Comparison of ENCODE assay signal across 8 cellular contexts in the genomic region with DNA sequence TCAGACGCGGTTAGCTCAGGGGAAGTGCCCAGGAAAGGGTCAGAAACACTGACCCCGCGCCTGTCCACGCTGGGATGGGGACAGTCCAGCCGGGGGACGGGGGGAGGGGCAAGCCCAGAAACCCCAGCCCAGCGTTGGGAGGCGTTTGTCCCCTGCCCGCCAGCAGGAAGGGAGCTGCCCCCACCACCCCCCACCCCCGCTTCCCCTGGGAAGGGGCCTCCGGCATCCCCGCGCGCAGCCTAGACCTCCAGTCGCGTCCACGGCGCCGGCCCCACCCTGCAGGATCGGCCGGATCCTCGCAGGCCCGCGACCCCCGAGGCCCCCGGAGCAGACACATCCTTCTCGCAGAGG. TPM values are rescaled to one million over a fixed set of nuclear protein-coding genes. Genes with fewer than 3 reads are reported as not detected.
DNase-seq lines count a peak whose midpoint lies in the region; ATAC-seq, FAIRE-seq and TF ChIP-seq lines count a peak whose summit lies in the region.

No MANE protein-coding gene starts in this region.

- no peak for TF ChIP-seq CTCF in kidney (IDR thresholded peaks at IDR 0.05; ENCODE audit: borderline replicate concordance, extremely low read depth, insufficient read depth)

- no peak for FAIRE-seq in kidney (lab: Jason Lieb, UNC)

- no peak for DNase-seq in activated CD8-positive, alpha-beta memory T cell treated with anti-CD3 and anti-CD28 coated beads, Interleukin-2, amount 10 ng/mL, durations not matched to agents 7 days and 5 days
- no peak for DNase-seq in activated CD8-positive, alpha-beta memory T cell treated with anti-CD3 and anti-CD28 coated beads, Interleukin-2, amount 50 U/mL, for 48 hours
- no peak for DNase-seq in activated naive CD8-positive, alpha-beta T cell treated with anti-CD3 and anti-CD28 coated beads, Interleukin-2, amount 10 ng/mL, durations not matched to agents 7 days and 5 days
- DNase-seq in kidney (no peak), cerebellum (ENCODE audit: low spot score) (no peak), NCI-H2107 treated with DMSO at 0.1 percent for 48 hours (lab: John Stamatoyannopoulos, UW; ENCODE audit: unreplicated experiment) (no peak)

- POLR2A ChIA-PET in activated naive CD8-positive, alpha-beta T cell treated with anti-CD3 and anti-CD28 coated beads, Interleukin-2, amount 10 ng/mL, durations not matched to agents 7 days and 5 days (lab: Charles Lee): interaction anchor here (1.0 to 2.6 kb wide), 7 partner anchors 8 to 68 kb away, joined by 3 to 29 read pairs (median 8); a partner anchor contains a TSS

- H3K9ac ChIP-seq in kidney (ENCODE audit: low read length in 2 of 2): peak overlapping the region in 1 of 2 donors; percentile 85

- H3K9me3 Mint-ChIP-seq in activated CD8-positive, alpha-beta memory T cell treated with anti-CD3 and anti-CD28 coated beads, Interleukin-2, amount 10 ng/mL, durations not matched to agents 7 days and 5 days (ENCODE audit: low read depth): no peaks in the 10 kb centered on the region
- no peaks in the 10 kb centered on the region for H3K9me3 Mint-ChIP-seq in activated naive CD8-positive, alpha-beta T cell treated with anti-CD3 and anti-CD28 coated beads, Interleukin-2, amount 10 ng/mL, durations not matched to agents 7 days and 5 days

- H3K4me1 Mint-ChIP-seq in activated CD8-positive, alpha-beta memory T cell treated with anti-CD3 and anti-CD28 coated beads, Interleukin-2, amount 10 ng/mL, durations not matched to agents 7 days and 5 days: peaks cover 18% of the 10 kb centered on the region
- peaks cover 15% of the 10 kb centered on the region for H3K4me1 Mint-ChIP-seq in activated naive CD8-positive, alpha-beta T cell treated with anti-CD3 and anti-CD28 coated beads, Interleukin-2, amount 10 ng/mL, durations not matched to agents 7 days and 5 days

- H3K4me1 ChIP-seq in kidney (ENCODE audit: control insufficient read depth in 1 of 2, insufficient read depth in 1 of 2, low read depth in 1 of 2, low read length in 2 of 2): peaks cover 15 to 17% of the 10 kb centered on the region in 2 donors
- H3K4me1 ChIP-seq in thymus (ENCODE audit: control insufficient read depth, insufficient read depth, low read length): peaks cover 14% of the 10 kb centered on the region

- H3K27ac ChIP-seq in kidney (ENCODE audit: low read depth in 2 of 2, low read length in 2 of 2): peak overlapping the region in 1 of 2 donors; percentile 43
- H3K27ac ChIP-seq in thymus (ENCODE audit: low read depth): peak overlapping the region; percentile 36

- WGBS in thymus: under 1% methylated on average over 28 of the region's 28 CpGs

- peak overlapping the region; percentile 69 to 85 for H3K4me3 ChIP-seq in kidney (ENCODE audit: low read length in 2 of 2)
- peak overlapping the region; percentile 65 for H3K4me3 ChIP-seq in thymus (ENCODE audit: low read length)

- H3K27ac Mint-ChIP-seq in activated CD8-positive, alpha-beta memory T cell treated with anti-CD3 and anti-CD28 coated beads, Interleukin-2, amount 10 ng/mL, durations not matched to agents 7 days and 5 days: peak overlapping the region; percentile 24
- peak overlapping the region; percentile 68 for H3K27ac Mint-ChIP-seq in activated naive CD8-positive, alpha-beta T cell treated with anti-CD3 and anti-CD28 coated beads, Interleukin-2, amount 10 ng/mL, durations not matched to agents 7 days and 5 days

- intact Hi-C loops in kidney (cut with DNase I): no loop called here

- H3K9me3 ChIP-seq in kidney (ENCODE audit: control insufficient read depth in 1 of 2, low read length in 2 of 2) (no peaks in the 10 kb centered on the region), thymus (ENCODE audit: control insufficient read depth) (no peaks in the 10 kb centered on the region)

- H3K4me3 Mint-ChIP-seq in activated CD8-positive, alpha-beta memory T cell treated with anti-CD3 and anti-CD28 coated beads, Interleukin-2, amount 10 ng/mL, durations not matched to agents 7 days and 5 days: peak overlapping the region; percentile 78
- H3K4me3 Mint-ChIP-seq in activated naive CD8-positive, alpha-beta T cell treated with anti-CD3 and anti-CD28 coated beads, Interleukin-2, amount 10 ng/mL, durations not matched to agents 7 days and 5 days: peak overlapping the region; percentile 84

- H3K27me3 ChIP-seq in thymus (ENCODE audit: control insufficient read depth, insufficient read depth): no peaks in the 10 kb centered on the region

- CTCF ChIA-PET in activated CD8-positive, alpha-beta memory T cell treated with anti-CD3 and anti-CD28 coated beads, Interleukin-2, amount 10 ng/mL, durations not matched to agents 7 days and 5 days (lab: Charles Lee): interaction anchor here (0.6 to 4.3 kb wide), 12 partner anchors 8 to 359 kb away, joined by 3 to 29 read pairs (median 6); a partner anchor contains a TSS

- H3K36me3 ChIP-seq in kidney (ENCODE audit: control insufficient read depth in 1 of 2, insufficient read depth in 2 of 2, low read length in 2 of 2): no peaks in the 10 kb centered on the region
- no peaks in the 10 kb centered on the region for H3K36me3 ChIP-seq in thymus (ENCODE audit: control insufficient read depth, insufficient read depth)

- peaks cover 7% of the 10 kb centered on the region for H3K27me3 Mint-ChIP-seq in activated CD8-positive, alpha-beta memory T cell treated with anti-CD3 and anti-CD28 coated beads, Interleukin-2, amount 10 ng/mL, durations not matched to agents 7 days and 5 days
- H3K27me3 Mint-ChIP-seq in activated naive CD8-positive, alpha-beta T cell treated with anti-CD3 and anti-CD28 coated beads, Interleukin-2, amount 10 ng/mL, durations not matched to agents 7 days and 5 days: peaks cover 3% of the 10 kb centered on the region

- peaks cover 2% of the 10 kb centered on the region for H3K36me3 Mint-ChIP-seq in activated CD8-positive, alpha-beta memory T cell treated with anti-CD3 and anti-CD28 coated beads, Interleukin-2, amount 10 ng/mL, durations not matched to agents 7 days and 5 days
- H3K36me3 Mint-ChIP-seq in activated naive CD8-positive, alpha-beta T cell treated with anti-CD3 and anti-CD28 coated beads, Interleukin-2, amount 10 ng/mL, durations not matched to agents 7 days and 5 days: peaks cover 7% of the 10 kb centered on the region

- ATAC-seq in activated CD8-positive, alpha-beta memory T cell treated with anti-CD3 and anti-CD28 coated beads, Interleukin-2, amount 10 ng/mL, durations not matched to agents 7 days and 5 days: no peak
- ATAC-seq in activated naive CD8-positive, alpha-beta T cell treated with anti-CD3 and anti-CD28 coated beads, Interleukin-2, amount 10 ng/mL, durations not matched to agents 7 days and 5 days (ENCODE audit: low read depth): peak; percentile 1
- ATAC-seq in GM21423 (IDR thresholded peaks at IDR 0.05; ENCODE audit: unreplicated experiment): no peak

RNA-seq across cellular contexts. Expression of a gene that starts 0.3 kb away (rescaled TPM):
- total RNA-seq in activated CD8-positive, alpha-beta memory T cell treated with anti-CD3 and anti-CD28 coated beads, Interleukin-2, amount 10 ng/mL, durations not matched to agents 7 days and 5 days: 10 to 100 TPM; 26.2 to 30.8 TPM
- total RNA-seq in activated naive CD8-positive, alpha-beta T cell treated with anti-CD3 and anti-CD28 coated beads, Interleukin-2, amount 10 ng/mL, durations not matched to agents 7 days and 5 days: 10 to 100 TPM; 31.7 to 32.4 TPM
- total RNA-seq in kidney (94.6 TPM), cerebellum (25.8 TPM)
- polyA plus RNA-seq in kidney (ENCODE audit: insufficient read depth, low read depth, low replicate concordance) (137 TPM), thymus (58.5 TPM)

RNA-seq across cellular contexts. Expression of a gene that starts 20.5 kb away (rescaled TPM):
- under 1 TPM in 1 of 2 experiments, not detected in 1; 0.40 TPM for total RNA-seq in activated CD8-positive, alpha-beta memory T cell treated with anti-CD3 and anti-CD28 coated beads, Interleukin-2, amount 10 ng/mL, durations not matched to agents 7 days and 5 days
- total RNA-seq in activated naive CD8-positive, alpha-beta T cell treated with anti-CD3 and anti-CD28 coated beads, Interleukin-2, amount 10 ng/mL, durations not matched to agents 7 days and 5 days: under 1 TPM; 0.34 to 0.36 TPM
- total RNA-seq in kidney (19.0 TPM), cerebellum (0.27 TPM)
- polyA plus RNA-seq in kidney (ENCODE audit: insufficient read depth, low read depth, low replicate concordance) (14.3 TPM), thymus (0.11 TPM)

RNA-seq across cellular contexts. Expression of a gene that starts 22.5 kb away (rescaled TPM):
- 100 to 1,000 TPM in 1 of 2 experiments, 10 to 100 TPM in 1; 86.0 to 103 TPM for total RNA-seq in activated CD8-positive, alpha-beta memory T cell treated with anti-CD3 and anti-CD28 coated beads, Interleukin-2, amount 10 ng/mL, durations not matched to agents 7 days and 5 days
- total RNA-seq in activated naive CD8-positive, alpha-beta T cell treated with anti-CD3 and anti-CD28 coated beads, Interleukin-2, amount 10 ng/mL, durations not matched to agents 7 days and 5 days: 100 to 1,000 TPM; 103 to 110 TPM
- total RNA-seq in kidney: 77.9 TPM
- 122 TPM for polyA plus RNA-seq in kidney (ENCODE audit: insufficient read depth, low read depth, low replicate concordance)
- polyA plus RNA-seq in thymus: 65.0 TPM
- total RNA-seq in cerebellum: 26.3 TPM

RNA-seq across cellular contexts. Expression of a gene that starts 33.7 kb away (rescaled TPM):
- total RNA-seq in activated CD8-positive, alpha-beta memory T cell treated with anti-CD3 and anti-CD28 coated beads, Interleukin-2, amount 10 ng/mL, durations not matched to agents 7 days and 5 days: 100 to 1,000 TPM; 142 to 176 TPM
- 100 to 1,000 TPM; 161 to 168 TPM for total RNA-seq in activated naive CD8-positive, alpha-beta T cell treated with anti-CD3 and anti-CD28 coated beads, Interleukin-2, amount 10 ng/mL, durations not matched to agents 7 days and 5 days
- total RNA-seq in kidney: 132 TPM
- 280 TPM for polyA plus RNA-seq in kidney (ENCODE audit: insufficient read depth, low read depth, low replicate concordance)
- polyA plus RNA-seq in thymus: 143 TPM
- 15.7 TPM for total RNA-seq in cerebellum

Comparison
In these comparisons a context has a peak if more than half of its experiments do, and no peak if none do; other contexts are left out.
1. RNA of a gene that starts 20.5 kb away (total RNA-seq): 19.0 TPM in kidney (single experiment); 0.40 TPM in activated CD8-positive, alpha-beta memory T cell treated with anti-CD3 and anti-CD28 coated beads, Interleukin-2, amount 10 ng/mL, durations not matched to agents 7 days and 5 days, 0.34 to 0.36 TPM in activated naive CD8-positive, alpha-beta T cell treated with anti-CD3 and anti-CD28 coated beads, Interleukin-2, amount 10 ng/mL, durations not matched to agents 7 days and 5 days and 0.27 TPM in cerebellum (single experiment); every median in the first group is over 10 times any median in the second.